Comparison of ENCODE assay signal across 8 cellular contexts in genomic region chr11:289145-289705, GRCh38.
DNase-seq lines count a peak whose midpoint lies in the region; ATAC-seq and TF ChIP-seq lines count a peak whose summit lies in the region.

No MANE protein-coding gene starts in this region.

- H3F3A ChIP-seq in OCI-LY1 (ENCODE audit: insufficient read depth, low read length), result no peaks in the 10 kb centered on the region

- H3K27me3 ChIP-seq in DND-41 (ENCODE audit: insufficient read depth, low read length, poor library complexity) (peaks cover 9% of the 10 kb centered on the region), OCI-LY1 (ENCODE audit: insufficient read depth, low read length) (peaks cover 7% of the 10 kb centered on the region; the same call in 1 of the 2 replicates), neutrophil (peaks cover 62% of the 10 kb centered on the region)

- peak; percentile 63 for DNase-seq in DND-41
- no peak for DNase-seq in coronary artery (ENCODE audit: low spot score)
- no peak for DNase-seq in CD1c-positive myeloid dendritic cell (ENCODE audit: extremely low spot score)
- no peak for DNase-seq in DMS53 (lab: John Stamatoyannopoulos, UW)

- ATAC-seq in DND-41 (ENCODE audit: insufficient read depth, low read depth), result peak; percentile 25
- no peak for ATAC-seq in GM21360 (IDR thresholded peaks at IDR 0.05; ENCODE audit: unreplicated experiment)
- ATAC-seq in GM19023 (IDR thresholded peaks at IDR 0.05; ENCODE audit: unreplicated experiment), result no peak

- peak overlapping the region; percentile 86 for H3K4me2 ChIP-seq in DND-41 (ENCODE audit: insufficient read depth, low read length)
- peak overlapping the region; percentile 60 for H3K4me2 ChIP-seq in OCI-LY1 (ENCODE audit: low read length)

- peak overlapping the region; percentile 76 for H3K9ac ChIP-seq in DND-41 (ENCODE audit: low read depth, low read length)
- peak overlapping the region; percentile 40; the same call in 1 of the 2 replicates for H3K9ac ChIP-seq in OCI-LY1 (ENCODE audit: low read length)

- H3K36me3 ChIP-seq in DND-41 (ENCODE audit: insufficient read depth, low read length), result peaks cover 28% of the 10 kb centered on the region
- H3K36me3 ChIP-seq in OCI-LY1 (ENCODE audit: insufficient read depth, low read length), result peaks cover 12% of the 10 kb centered on the region
- H3K36me3 ChIP-seq in neutrophil, result peaks cover 48% of the 10 kb centered on the region

- TF ChIP-seq CTCF in DND-41 (IDR thresholded peaks at IDR 0.05; ENCODE audit: borderline replicate concordance, extremely low read depth, low read length, poor library complexity, severe bottlenecking) (no peak), OCI-LY1 (IDR thresholded peaks at IDR 0.05; ENCODE audit: low read length) (no peak), coronary artery (IDR thresholded peaks at IDR 0.05) (no peak), neutrophil (IDR thresholded peaks at IDR 0.05) (peak; percentile 38)

- H3K4me3 ChIP-seq in DND-41 (ENCODE audit: low read depth in 1 of 2, low read length in 2 of 2), result peak overlapping the region in 1 of 2 experiments; percentile 73; a peak in 3 of 4 replicates
- peak overlapping the region; percentile 72 for H3K4me3 ChIP-seq in OCI-LY1 (ENCODE audit: low read depth, low read length, poor library complexity, severe bottlenecking)
- H3K4me3 ChIP-seq in coronary artery, result peak overlapping the region; percentile 73
- peak overlapping the region; percentile 87 to 98 for H3K4me3 ChIP-seq in neutrophil (ENCODE audit: low read depth in 1 of 2, low read length in 1 of 2)

- H3K4me1 ChIP-seq in DND-41 (ENCODE audit: insufficient read depth, low read length), result peaks cover 44% of the 10 kb centered on the region
- H3K4me1 ChIP-seq in OCI-LY1 (ENCODE audit: insufficient read depth, low read length, severe bottlenecking), result peaks cover 31% of the 10 kb centered on the region
- H3K4me1 ChIP-seq in neutrophil (ENCODE audit: control insufficient read depth in 1 of 2, insufficient read depth in 1 of 2, low read depth in 1 of 2, low read length in 1 of 2), result peaks cover 22 to 34% of the 10 kb centered on the region in 2 experiments

- H4K20me1 ChIP-seq in DND-41 (ENCODE audit: insufficient read depth, low read length) (peaks cover 7% of the 10 kb centered on the region; the same call in 1 of the 2 replicates), OCI-LY1 (ENCODE audit: insufficient read depth, low read length) (no peaks in the 10 kb centered on the region)

- H3K9me3 ChIP-seq in DND-41 (ENCODE audit: insufficient read depth, low read length, severe bottlenecking) (no peaks in the 10 kb centered on the region), OCI-LY1 (ENCODE audit: low read length) (no peaks in the 10 kb centered on the region), neutrophil (no peaks in the 10 kb centered on the region)

- H3K27ac ChIP-seq in DND-41 (ENCODE audit: low read length) (peak overlapping the region; percentile 70), OCI-LY1 (ENCODE audit: low read depth, low read length, poor library complexity, severe bottlenecking) (no peak overlapping the region), coronary artery (peak overlapping the region; percentile 39 to 87), neutrophil (peak overlapping the region; percentile 86)

- H2AFZ ChIP-seq in DND-41 (ENCODE audit: low read depth, low read length) (peak overlapping the region; percentile 10; the same call in 1 of the 2 replicates), OCI-LY1 (ENCODE audit: low read length) (no peak overlapping the region)

- peaks cover 5% of the 10 kb centered on the region; the same call in 1 of the 2 replicates for H3K79me2 ChIP-seq in DND-41 (ENCODE audit: insufficient read depth, low read length)
- no peaks in the 10 kb centered on the region for H3K79me2 ChIP-seq in OCI-LY1 (ENCODE audit: insufficient read depth, low read length)

- no peaks in the 10 kb centered on the region for H3K9me2 ChIP-seq in OCI-LY1 (ENCODE audit: low read depth, low read length)
